ENCODE assay signal across 1 cellular context in the genomic region with DNA sequence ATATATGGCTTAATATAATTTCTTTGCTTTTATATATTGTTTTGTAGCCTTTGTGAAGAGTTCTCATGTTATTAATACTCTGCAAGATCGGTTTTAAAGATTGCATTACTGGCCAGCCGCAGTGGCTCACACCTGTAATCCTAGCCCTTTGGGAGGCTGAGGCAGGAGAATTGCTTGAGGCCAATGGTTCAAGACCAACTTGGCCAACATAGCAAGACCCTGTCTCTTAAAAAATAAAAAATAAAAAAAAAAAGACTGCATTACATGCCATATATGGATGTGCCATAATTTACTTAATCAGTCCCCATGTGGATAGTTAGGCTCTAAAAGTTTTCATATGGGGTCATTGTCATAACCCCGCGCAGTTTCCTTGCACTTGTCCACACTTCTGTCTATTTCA.
TF ChIP-seq lines count a peak whose summit lies in the region.

No MANE protein-coding gene starts in this region.

TF ChIP-seq in K562, 482 proteins besides CTCF, POLR2A, EP300 and RAD21 (continued from another document):
- TF ChIP-seq, protein P1, sequence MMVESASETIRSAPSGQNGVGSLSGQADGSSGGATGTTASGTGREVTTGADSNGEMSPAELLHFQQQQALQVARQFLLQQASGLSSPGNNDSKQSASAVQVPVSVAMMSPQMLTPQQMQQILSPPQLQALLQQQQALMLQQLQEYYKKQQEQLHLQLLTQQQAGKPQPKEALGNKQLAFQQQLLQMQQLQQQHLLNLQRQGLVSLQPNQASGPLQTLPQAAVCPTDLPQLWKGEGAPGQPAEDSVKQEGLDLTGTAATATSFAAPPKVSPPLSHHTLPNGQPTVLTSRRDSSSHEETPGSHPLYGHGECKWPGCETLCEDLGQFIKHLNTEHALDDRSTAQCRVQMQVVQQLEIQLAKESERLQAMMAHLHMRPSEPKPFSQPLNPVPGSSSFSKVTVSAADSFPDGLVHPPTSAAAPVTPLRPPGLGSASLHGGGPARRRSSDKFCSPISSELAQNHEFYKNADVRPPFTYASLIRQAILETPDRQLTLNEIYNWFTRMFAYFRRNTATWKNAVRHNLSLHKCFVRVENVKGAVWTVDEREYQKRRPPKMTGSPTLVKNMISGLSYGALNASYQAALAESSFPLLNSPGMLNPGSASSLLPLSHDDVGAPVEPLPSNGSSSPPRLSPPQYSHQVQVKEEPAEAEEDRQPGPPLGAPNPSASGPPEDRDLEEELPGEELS (CRISPR knock-in tag; IDR thresholded peaks at IDR 0.05; ENCODE audit: borderline replicate concordance) = no peak
- TF ChIP-seq ZNF778 (CRISPR knock-in tag; IDR thresholded peaks at IDR 0.05) (no peak), ZNF121 (CRISPR knock-in tag; conservative IDR thresholded peaks at IDR 0.05) (peak; percentile 83), DMBX1 (CRISPR knock-in tag; IDR thresholded peaks at IDR 0.05; ENCODE audit: borderline replicate concordance) (peak; percentile 36; the same call in 1 of the 2 replicates)
- TF ChIP-seq, protein P2, sequence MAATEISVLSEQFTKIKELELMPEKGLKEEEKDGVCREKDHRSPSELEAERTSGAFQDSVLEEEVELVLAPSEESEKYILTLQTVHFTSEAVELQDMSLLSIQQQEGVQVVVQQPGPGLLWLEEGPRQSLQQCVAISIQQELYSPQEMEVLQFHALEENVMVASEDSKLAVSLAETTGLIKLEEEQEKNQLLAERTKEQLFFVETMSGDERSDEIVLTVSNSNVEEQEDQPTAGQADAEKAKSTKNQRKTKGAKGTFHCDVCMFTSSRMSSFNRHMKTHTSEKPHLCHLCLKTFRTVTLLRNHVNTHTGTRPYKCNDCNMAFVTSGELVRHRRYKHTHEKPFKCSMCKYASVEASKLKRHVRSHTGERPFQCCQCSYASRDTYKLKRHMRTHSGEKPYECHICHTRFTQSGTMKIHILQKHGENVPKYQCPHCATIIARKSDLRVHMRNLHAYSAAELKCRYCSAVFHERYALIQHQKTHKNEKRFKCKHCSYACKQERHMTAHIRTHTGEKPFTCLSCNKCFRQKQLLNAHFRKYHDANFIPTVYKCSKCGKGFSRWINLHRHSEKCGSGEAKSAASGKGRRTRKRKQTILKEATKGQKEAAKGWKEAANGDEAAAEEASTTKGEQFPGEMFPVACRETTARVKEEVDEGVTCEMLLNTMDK (IDR thresholded peaks at IDR 0.05; ENCODE audit: borderline replicate concordance, insufficient read depth, low read depth, low read length, poor library complexity, severe bottlenecking) = no peak
